8 cellular contexts compared by ENCODE assay signal in genomic region chrX:155767101-155767878, GRCh38.
DNase-seq lines count a peak whose midpoint lies in the region; ATAC-seq lines count a peak whose summit lies in the region.

No MANE protein-coding gene starts in this region.

- DNase-seq in Right ventricle myocardium inferior (ENCODE audit: missing footprints) (peak; percentile 77), cardiac septum (ENCODE audit: low spot score) (no peak), NOMO-1 treated with dmso at 0.1 percent for 144 hours (lab: John Stamatoyannopoulos, UW; ENCODE audit: unreplicated experiment) (peak; percentile 52), anterior cingulate cortex (lab: John Stamatoyannopoulos, UW) (peak in 34 of 58 donors; percentile 1 to 57 (median 10)), right cardiac atrium (peak; percentile 42 to 67 (median 61)), pulmonary artery endothelial cell (ENCODE audit: low read depth, low spot score) (peak; percentile 32), NCI-H2107 treated with DMSO at 0.1 percent for 48 hours (lab: John Stamatoyannopoulos, UW; ENCODE audit: unreplicated experiment) (no peak)

- H3K27me3 ChIP-seq in right cardiac atrium (ENCODE audit: control insufficient read depth, insufficient read depth) = no peaks in the 10 kb centered on the region

- H3K4me3 ChIP-seq in right cardiac atrium (ENCODE audit: low read length) = peak overlapping the region; percentile 52

- ATAC-seq in Right ventricle myocardium inferior (peak; percentile 91), right cardiac atrium (peak; percentile 93 to 94), HG02870 (IDR thresholded peaks at IDR 0.05; ENCODE audit: unreplicated experiment) (no peak)

- no peaks in the 10 kb centered on the region for H3K4me1 ChIP-seq in right cardiac atrium (ENCODE audit: control insufficient read depth, insufficient read depth, low read length)

- H3K27ac ChIP-seq in right cardiac atrium (ENCODE audit: low read length) = peak overlapping the region; percentile 21

- no peaks in the 10 kb centered on the region for H3K9me3 ChIP-seq in right cardiac atrium (ENCODE audit: control insufficient read depth, low read length)

- intact Hi-C loops in Right ventricle myocardium inferior (cut with DNase I) = no loop called here
- intact Hi-C loops in cardiac septum (cut with DNase I) = no loop called here
- intact Hi-C loops in right cardiac atrium (cut with DNase I) = no loop called here

- WGBS in right cardiac atrium = 31% methylated on average over 17 of the region's 18 CpGs

Comparison
In these comparisons a context has a peak if more than half of its experiments do, and no peak if none do; other contexts are left out.
1. DNase-seq: peak in Right ventricle myocardium inferior (single experiment), NOMO-1 treated with dmso at 0.1 percent for 144 hours (single experiment), anterior cingulate cortex (34 of 58), right cardiac atrium (3 of 3) and pulmonary artery endothelial cell (single experiment); none in cardiac septum (single experiment) and NCI-H2107 treated with DMSO at 0.1 percent for 48 hours (single experiment).